Comparison of ENCODE assay signal across 25 cellular contexts in the genomic region with DNA sequence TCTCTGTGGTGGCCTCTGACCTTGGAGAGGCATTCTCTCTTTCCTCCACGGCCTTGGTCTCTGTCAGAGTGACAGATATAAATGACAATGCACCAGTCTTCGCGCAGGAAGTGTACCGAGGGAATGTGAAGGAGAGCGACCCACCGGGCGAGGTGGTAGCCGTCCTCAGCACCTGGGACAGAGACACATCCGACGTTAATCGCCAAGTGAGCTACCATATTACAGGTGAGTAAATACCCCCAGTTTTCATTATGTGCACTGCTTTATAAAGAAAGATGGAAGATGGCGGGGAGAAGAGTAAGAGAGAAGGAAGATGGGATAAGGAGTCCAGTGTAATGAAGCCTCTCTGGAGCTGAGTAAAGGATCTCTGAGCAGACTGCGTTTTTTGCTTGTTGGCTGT.
"Had no signal": no experiment of that assay in that cellular context is flagged by ENCODE, and none has a peak within 500 bp of the region (broad histone marks: within the 10 kb centered on the region; RNA-seq: fewer than 3 reads in every experiment).

No MANE protein-coding gene starts in this region.

- H3K36me3 ChIP-seq: MG63, Peyer's patch, SJSA1 had no signal

- H3K4me1 ChIP-seq: Peyer's patch, SJSA1 had no signal

- DNase-seq: activated CD4-positive, alpha-beta T cell treated with anti-CD3 and anti-CD28 coated beads for 36 hours; activated CD4-positive, alpha-beta T cell treated with anti-CD3 and anti-CD28 coated beads, Interleukin-2, amount 10 ng/mL, durations not matched to agents 7 days and 5 days; activated CD4-positive, alpha-beta T cell treated with anti-CD3 and anti-CD28 coated beads, Interleukin-2, amount 50 U/mL, for 48 hours; activated CD8-positive, alpha-beta T cell treated with anti-CD3 and anti-CD28 coated beads, Interleukin-2, amount 10 ng/mL, durations not matched to agents 7 days and 5 days; activated gamma-delta T cell treated with Interleukin-2 at 50 U/mL for 16 hours; activated naive CD4-positive, alpha-beta T cell treated with anti-CD3 and anti-CD28 coated beads, Interleukin-2, amount 10 ng/mL, durations not matched to agents 7 days and 5 days; activated naive CD8-positive, alpha-beta T cell treated with anti-CD3 and anti-CD28 coated beads, Interleukin-2, amount 50 U/mL, for 24 hours; activated T-cell treated with anti-CD3 and anti-CD28 coated beads, Interleukin-2, amount 50 U/mL, for 24 hours; anterior cingulate cortex; central memory CD4-positive, alpha-beta T cell; Kasumi-1; KG1; MG63; NCI-H1048; NCI-H1105 treated with DMSO at 0.1 percent for 48 hours; NCI-H1436; NCI-H1694; NCI-H1930; NCI-H345; NCI-H524 treated with DMSO at 0.1 percent for 48 hours; Peyer's patch; RPMI8226; SHP77 treated with DMSO at 0.1 percent for 48 hours; T1000 had no signal

- H3K4me3 ChIP-seq: MG63, Peyer's patch, SJSA1 had no signal

- H3K27me3 ChIP-seq: MG63, Peyer's patch, SJSA1 had no signal

- H3K9me3 ChIP-seq: MG63, Peyer's patch, SJSA1 had no signal

- H3K27ac ChIP-seq: Peyer's patch, SJSA1 had no signal
